Comparison of ENCODE assay signal across 11 cellular contexts in genomic region chr7:143385891-143386781, GRCh38. TPM values are rescaled to one million over a fixed set of nuclear protein-coding genes. Genes with fewer than 3 reads are reported as not detected.
DNase-seq lines count a peak whose midpoint lies in the region; ATAC-seq and TF ChIP-seq lines count a peak whose summit lies in the region.
"Had no signal": no experiment of that assay in that cellular context is flagged by ENCODE, and none has a peak within 500 bp of the region (broad histone marks: within the 10 kb centered on the region; RNA-seq: fewer than 3 reads in every experiment).

No MANE protein-coding gene starts in this region.

- CTCF ChIA-PET in activated CD8-positive, alpha-beta T cell treated with anti-CD3 and anti-CD28 coated beads, Interleukin-2, amount 10 ng/mL, durations not matched to agents 7 days and 5 days (lab: Charles Lee): interaction anchor here (1.1 kb wide), 2 partner anchors 30 to 146 kb away, joined by 3 to 7 read pairs; no protein-coding TSS in a partner anchor

- H3K4me1 Mint-ChIP-seq in activated CD8-positive, alpha-beta T cell treated with anti-CD3 and anti-CD28 coated beads, Interleukin-2, amount 10 ng/mL, durations not matched to agents 7 days and 5 days (ENCODE audit: low read depth): peaks cover 19% of the 10 kb centered on the region

- no peaks in the 10 kb centered on the region for H3K9me3 Mint-ChIP-seq in activated CD8-positive, alpha-beta T cell treated with anti-CD3 and anti-CD28 coated beads, Interleukin-2, amount 10 ng/mL, durations not matched to agents 7 days and 5 days (ENCODE audit: insufficient read depth)

- no peak overlapping the region for H3K4me3 Mint-ChIP-seq in activated CD8-positive, alpha-beta T cell treated with anti-CD3 and anti-CD28 coated beads, Interleukin-2, amount 10 ng/mL, durations not matched to agents 7 days and 5 days

- peak; percentile 48 for ATAC-seq in activated CD8-positive, alpha-beta T cell treated with anti-CD3 and anti-CD28 coated beads, Interleukin-2, amount 10 ng/mL, durations not matched to agents 7 days and 5 days
- no peak for ATAC-seq in GM19023 (IDR thresholded peaks at IDR 0.05; ENCODE audit: unreplicated experiment)

- intact Hi-C loops in transverse colon (cut with DNase I; ENCODE audit: low total_unique reads): no loop called here

- H3K27ac ChIP-seq in transverse colon: peak overlapping the region; percentile 93 to 99 (median 98)
- H3K27ac ChIP-seq: C4-2B had no signal

- WGBS in transverse colon (ENCODE audit: low coverage in 1 of 2), 2 donors: 52 to 61% methylated on average over 5 to 19 of the region's 19 CpGs

- no peaks in the 10 kb centered on the region for H3K27me3 ChIP-seq in transverse colon

- H3K27me3 Mint-ChIP-seq in activated CD8-positive, alpha-beta T cell treated with anti-CD3 and anti-CD28 coated beads, Interleukin-2, amount 10 ng/mL, durations not matched to agents 7 days and 5 days (ENCODE audit: low read depth): no peaks in the 10 kb centered on the region

- H3K9me3 ChIP-seq in transverse colon: no peaks in the 10 kb centered on the region

- H3K4me3 ChIP-seq in transverse colon: no peak overlapping the region

- TF ChIP-seq CTCF in transverse colon (IDR thresholded peaks at IDR 0.05): no peak

- DNase-seq in activated CD8-positive, alpha-beta memory T cell treated with anti-CD3 and anti-CD28 coated beads for 24 hours: peak; percentile 67
- DNase-seq in activated CD8-positive, alpha-beta memory T cell treated with anti-CD3 and anti-CD28 coated beads, Interleukin-2, amount 50 U/mL, for 4 hours: no peak
- DNase-seq in activated CD8-positive, alpha-beta T cell treated with anti-CD3 and anti-CD28 coated beads, Interleukin-2, amount 10 ng/mL, durations not matched to agents 7 days and 5 days: peak; percentile 55
- DNase-seq in islet precursor cell: peak; percentile 43
- DNase-seq in transverse colon: no peak
- DNase-seq in retina: no peak
- DNase-seq in hepatic stellate cell (ENCODE audit: low spot score): no peak

- no peak overlapping the region for H3K27ac Mint-ChIP-seq in activated CD8-positive, alpha-beta T cell treated with anti-CD3 and anti-CD28 coated beads, Interleukin-2, amount 10 ng/mL, durations not matched to agents 7 days and 5 days

- H3K36me3 ChIP-seq in transverse colon: peaks cover 0 to 6% (median 0%) of the 10 kb centered on the region in 4 donors

- no peak for TF ChIP-seq POLR2A in transverse colon (IDR thresholded peaks at IDR 0.05)

- POLR2A ChIA-PET in activated CD8-positive, alpha-beta T cell treated with anti-CD3 and anti-CD28 coated beads, Interleukin-2, amount 10 ng/mL, durations not matched to agents 7 days and 5 days (lab: Charles Lee): interaction anchor here (1.4 to 2.0 kb wide), 2 partner anchors 11 to 21 kb away, joined by 6 to 8 read pairs; no protein-coding TSS in a partner anchor

- H3K4me1 ChIP-seq in transverse colon: peaks cover 15 to 58% (median 40%) of the 10 kb centered on the region in 4 donors

- peaks cover 27% of the 10 kb centered on the region for H3K36me3 Mint-ChIP-seq in activated CD8-positive, alpha-beta T cell treated with anti-CD3 and anti-CD28 coated beads, Interleukin-2, amount 10 ng/mL, durations not matched to agents 7 days and 5 days (ENCODE audit: low read depth)

- in situ Hi-C loops in transverse colon (cut with MboI; ENCODE audit: low pct_ligation_motif_present in 1 of 4, low pct_unique_long_range_greater_than_20kb in 1 of 4, low sequenced_read_pairs in 3 of 4): no loop called here

- TF ChIP-seq EP300 in transverse colon (IDR thresholded peaks at IDR 0.05; ENCODE audit: low read depth): no peak

RNA-seq across cellular contexts. Expression of gene ZYX, which starts 5.0 kb away (rescaled TPM):
- 100 to 1,000 TPM; 179 to 192 TPM for total RNA-seq in activated CD8-positive, alpha-beta T cell treated with anti-CD3 and anti-CD28 coated beads, Interleukin-2, amount 10 ng/mL, durations not matched to agents 7 days and 5 days
- total RNA-seq in transverse colon: 100 to 1,000 TPM in 2 of 4 donors, 10 to 100 TPM in 2; 45.2 to 217 (median 110) TPM

RNA-seq across cellular contexts. Expression of gene EPHA1, which starts 22.5 kb away (rescaled TPM):
- total RNA-seq in activated CD8-positive, alpha-beta T cell treated with anti-CD3 and anti-CD28 coated beads, Interleukin-2, amount 10 ng/mL, durations not matched to agents 7 days and 5 days: 10 to 100 TPM; 12.4 to 15.7 TPM
- total RNA-seq in transverse colon: 10 to 100 TPM; 21.1 to 29.9 (median 24.8) TPM
- total RNA-seq: RPMI7951 had no signal

RNA-seq across cellular contexts. Expression of gene FAM131B, which starts 23.6 kb away (rescaled TPM):
- total RNA-seq in activated CD8-positive, alpha-beta T cell treated with anti-CD3 and anti-CD28 coated beads, Interleukin-2, amount 10 ng/mL, durations not matched to agents 7 days and 5 days: 1 to 10 TPM; 2.2 to 2.4 TPM
- total RNA-seq in transverse colon: 10 to 100 TPM in 1 of 4 donors, 1 to 10 TPM in 3; 2.2 to 33.4 (median 4.7) TPM
- total RNA-seq: RPMI7951 had no signal

RNA-seq across cellular contexts. Expression of gene TAS2R60, which starts 57.1 kb away (rescaled TPM):
- total RNA-seq in activated CD8-positive, alpha-beta T cell treated with anti-CD3 and anti-CD28 coated beads, Interleukin-2, amount 10 ng/mL, durations not matched to agents 7 days and 5 days: under 1 TPM; 0.26 to 0.29 TPM
- not detected for total RNA-seq in transverse colon
- total RNA-seq: epithelial cell of proximal tubule, RPMI7951 had no signal

Comparison
In these comparisons a context has a peak if more than half of its experiments do, and no peak if none do; other contexts are left out.
1. DNase-seq: peak in activated CD8-positive, alpha-beta memory T cell treated with anti-CD3 and anti-CD28 coated beads for 24 hours (single experiment), activated CD8-positive, alpha-beta T cell treated with anti-CD3 and anti-CD28 coated beads, Interleukin-2, amount 10 ng/mL, durations not matched to agents 7 days and 5 days (single experiment) and islet precursor cell (single experiment); none in activated CD8-positive, alpha-beta memory T cell treated with anti-CD3 and anti-CD28 coated beads, Interleukin-2, amount 50 U/mL, for 4 hours (single experiment), transverse colon (single experiment), retina (single experiment) and hepatic stellate cell (single experiment).